16 cellular contexts compared by ENCODE assay signal in the genomic region with DNA sequence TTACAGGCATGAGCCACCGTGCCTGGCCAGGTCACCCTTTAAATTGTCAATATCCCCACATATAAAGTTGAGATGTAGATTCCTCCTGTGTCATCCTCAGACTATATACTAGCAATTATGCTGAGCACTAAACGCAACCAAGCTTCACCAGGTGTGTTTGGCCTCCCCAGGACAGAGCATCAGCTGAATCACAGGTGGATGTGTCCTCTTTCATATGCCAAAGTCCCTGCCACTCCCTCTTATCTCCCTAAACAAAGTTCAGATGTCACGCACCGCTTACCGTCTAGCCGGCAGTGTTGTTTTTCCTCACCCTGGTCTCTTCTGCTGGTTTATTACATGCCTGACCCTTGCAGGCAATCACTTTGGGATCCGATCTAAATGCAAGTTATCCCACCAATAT. TPM values are rescaled to one million over a fixed set of nuclear protein-coding genes. Genes with fewer than 3 reads are reported as not detected.
"Had no signal": no experiment of that assay in that cellular context is flagged by ENCODE, and none has a peak within 500 bp of the region (broad histone marks: within the 10 kb centered on the region; RNA-seq: fewer than 3 reads in every experiment).

No MANE protein-coding gene starts in this region.

- H3K36me3 Mint-ChIP-seq: natural killer cell; neural progenitor cell; stimulated activated effector memory CD8-positive, alpha-beta T cell treated with anti-CD3 and anti-CD28 coated beads, Interleukin-12 subunit alpha, Interleukin-12 subunit beta, amount 100 ng/mL, for 72 hours; type B pancreatic cell had no signal

- H3K27me3 Mint-ChIP-seq: dendritic cell treated with granulocyte-macrophage colony-stimulating factor and Interleukin-4, amounts not matched to agents 40 ng/mL and 50 ng/mL, for 4 days had no signal

- H3K36me3 ChIP-seq: neural progenitor cell, ovary, suprapubic skin, thyroid gland had no signal

- ATAC-seq: natural killer cell; right cardiac atrium; stimulated activated effector memory CD8-positive, alpha-beta T cell treated with anti-CD3 and anti-CD28 coated beads, Interleukin-12 subunit alpha, Interleukin-12 subunit beta, amount 100 ng/mL, for 72 hours; stimulated activated naive CD8-positive, alpha-beta T cell treated with anti-CD3 and anti-CD28 coated beads, Interleukin-15, Interleukin-2, amounts not matched to agents 100 U/mL and 50 U/mL, for 24 hours had no signal

- H3K9me3 Mint-ChIP-seq: dendritic cell treated with granulocyte-macrophage colony-stimulating factor and Interleukin-4, amounts not matched to agents 40 ng/mL and 50 ng/mL, for 4 days; neural progenitor cell; type B pancreatic cell had no signal

- H3K27me3 ChIP-seq: neural progenitor cell, ovary, suprapubic skin, thyroid gland had no signal

- H3K4me3 Mint-ChIP-seq: dendritic cell treated with granulocyte-macrophage colony-stimulating factor and Interleukin-4, amounts not matched to agents 40 ng/mL and 50 ng/mL, for 4 days; natural killer cell; neural progenitor cell; stimulated activated effector memory CD8-positive, alpha-beta T cell treated with anti-CD3 and anti-CD28 coated beads, Interleukin-12 subunit alpha, Interleukin-12 subunit beta, amount 100 ng/mL, for 72 hours; type B pancreatic cell had no signal

- H3K4me3 ChIP-seq: neural progenitor cell, ovary, smooth muscle cell, suprapubic skin, thyroid gland had no signal

- H3K9me3 ChIP-seq: ovary, suprapubic skin, thyroid gland had no signal

- H3K27ac ChIP-seq: neural progenitor cell, ovary, suprapubic skin, thyroid gland had no signal

- H3K4me1 Mint-ChIP-seq: natural killer cell; stimulated activated effector memory CD8-positive, alpha-beta T cell treated with anti-CD3 and anti-CD28 coated beads, Interleukin-12 subunit alpha, Interleukin-12 subunit beta, amount 100 ng/mL, for 72 hours had no signal

- DNase-seq: foreskin melanocyte; natural killer cell; nucleus accumbens; ovary; right cardiac atrium; stimulated activated CD4-positive, alpha-beta T cell treated with anti-CD3 and anti-CD28 coated beads, Interleukin-4, amount 100 ng/mL, for 1 hour; stimulated activated CD8-positive, alpha-beta memory T cell treated with anti-CD3 and anti-CD28 coated beads, Interleukin-4, amount 100 ng/mL, for 48 hours; stimulated activated naive CD8-positive, alpha-beta T cell treated with anti-CD3 and anti-CD28 coated beads, Interleukin-15, Interleukin-2, amounts not matched to agents 100 U/mL and 50 U/mL, for 24 hours; thyroid gland had no signal

- H3K27ac Mint-ChIP-seq: dendritic cell treated with granulocyte-macrophage colony-stimulating factor and Interleukin-4, amounts not matched to agents 40 ng/mL and 50 ng/mL, for 4 days; natural killer cell; neural progenitor cell; stimulated activated effector memory CD8-positive, alpha-beta T cell treated with anti-CD3 and anti-CD28 coated beads, Interleukin-12 subunit alpha, Interleukin-12 subunit beta, amount 100 ng/mL, for 72 hours had no signal

RNA-seq across cellular contexts. Expression of a gene that starts 43.8 kb away (rescaled TPM):
- total RNA-seq: mononuclear cell, natural killer cell had no signal
